ENCODE assay signal across 8 cellular contexts in the genomic region with DNA sequence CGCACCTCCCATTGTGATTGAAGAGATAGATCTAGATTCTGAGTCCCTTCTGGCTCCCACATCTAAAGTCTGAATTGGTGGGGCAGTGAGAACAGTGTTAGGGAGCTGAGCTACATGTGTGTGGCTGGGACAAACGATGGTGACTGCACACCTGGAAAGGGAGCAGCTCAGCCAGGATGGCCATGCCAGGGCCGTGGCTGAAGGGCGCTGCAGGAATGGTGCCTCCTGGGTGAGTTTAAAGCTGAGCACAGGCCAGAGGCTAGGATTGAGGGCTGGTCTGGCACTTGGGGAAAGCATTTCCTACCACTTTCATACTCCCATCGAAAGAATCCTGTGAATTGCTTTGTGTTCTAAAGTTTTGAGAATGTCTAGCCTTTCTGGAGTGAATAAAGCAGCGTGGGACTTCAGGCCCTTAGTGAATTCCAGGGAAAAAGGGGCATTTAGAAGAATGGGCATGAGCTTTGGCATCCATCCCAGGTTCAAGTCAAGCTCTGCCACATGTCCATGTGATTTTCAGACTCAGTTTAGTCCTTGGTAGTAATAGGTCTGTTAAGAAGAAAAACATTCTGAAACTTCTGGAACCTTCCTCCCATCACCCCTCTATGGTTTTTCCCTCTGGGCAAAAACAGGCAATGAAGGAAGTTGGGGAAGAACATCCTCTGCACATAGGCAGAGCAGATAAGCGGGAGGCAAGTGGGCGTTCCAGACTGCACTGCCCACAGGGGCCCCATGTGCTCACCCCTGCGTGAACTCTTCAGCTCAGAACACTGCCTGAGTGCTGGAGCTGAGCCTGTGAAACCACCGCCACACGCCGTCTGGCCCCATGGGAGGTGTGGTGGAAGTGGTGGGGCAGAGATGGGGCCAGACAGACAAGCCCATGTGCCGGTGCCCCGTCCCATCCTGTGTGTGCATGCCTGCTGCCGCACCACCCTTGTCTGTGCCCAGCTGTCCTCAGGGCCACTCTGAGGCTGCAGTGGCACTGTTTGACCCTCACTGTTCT. TPM values are rescaled to one million over a fixed set of nuclear protein-coding genes. Genes with fewer than 3 reads are reported as not detected.
A peak's percentile ranks its signal among the peaks of the same experiment; 100 is the strongest.
DNase-seq lines count a peak whose midpoint lies in the region; ATAC-seq and TF ChIP-seq lines count a peak whose summit lies in the region.
"Had no signal": no experiment of that assay in that cellular context is flagged by ENCODE, and none has a peak within 500 bp of the region (broad histone marks: within the 10 kb centered on the region; RNA-seq: fewer than 3 reads in every experiment).

No MANE protein-coding gene starts in this region.

- H3K27ac ChIP-seq in body of pancreas (no peak overlapping the region), stomach (no peak overlapping the region)
- H3K27ac ChIP-seq: suprapubic skin had no signal

- H3K4me3 ChIP-seq in body of pancreas (no peak overlapping the region), stomach (no peak overlapping the region)
- H3K4me3 ChIP-seq: suprapubic skin had no signal

- H3K4me1 ChIP-seq in body of pancreas (no peaks in the 10 kb centered on the region), stomach (no peaks in the 10 kb centered on the region)
- H3K4me1 ChIP-seq: suprapubic skin had no signal

- H3K27me3 ChIP-seq in body of pancreas (no peaks in the 10 kb centered on the region), stomach (no peaks in the 10 kb centered on the region)
- H3K27me3 ChIP-seq: suprapubic skin had no signal

- TF ChIP-seq POLR2A in body of pancreas (IDR thresholded peaks at IDR 0.05) (no peak), stomach (IDR thresholded peaks at IDR 0.05) (no peak)

- no peaks in the 10 kb centered on the region for H3K9me3 ChIP-seq in body of pancreas
- H3K9me3 ChIP-seq in stomach = no peaks in the 10 kb centered on the region
- H3K9me3 ChIP-seq: suprapubic skin had no signal

- no peak for DNase-seq in Right ventricle myocardium superior
- DNase-seq in body of pancreas = no peak
- DNase-seq in A172 (ENCODE audit: low spot score) = no peak
- DNase-seq in stomach = no peak

- TF ChIP-seq EP300 in stomach (IDR thresholded peaks at IDR 0.05) = no peak

- 87 to 88% methylated on average over 14 to 15 of the region's 15 CpGs for WGBS in body of pancreas, 2 donors
- 80 to 92% (median 88%) methylated on average over 11 to 15 of the region's 15 CpGs for WGBS in stomach, 5 donors

- ATAC-seq in GM18873 (IDR thresholded peaks at IDR 0.05; ENCODE audit: low FRiP score, unreplicated experiment) (peak; percentile 87), HG03095 (IDR thresholded peaks at IDR 0.05; ENCODE audit: unreplicated experiment) (peak; percentile 86), Right ventricle myocardium superior (ENCODE audit: poor library complexity) (peak; percentile 32), body of pancreas (no peak)

- TF ChIP-seq CTCF in body of pancreas (IDR thresholded peaks at IDR 0.05) = no peak
- no peak for TF ChIP-seq CTCF in stomach (IDR thresholded peaks at IDR 0.05)

- intact Hi-C loops in Right ventricle myocardium superior (cut with DNase I) (no loop called here), body of pancreas (cut with DNase I) (no loop called here), stomach (cut with DNase I; ENCODE audit: low total_unique reads) (no loop called here)

- H3K36me3 ChIP-seq in body of pancreas (replicated peaks in 1 of 2; ENCODE audit: insufficient read depth in 1 of 2, low read depth in 2 of 2) (peaks cover 15 to 52% of the 10 kb centered on the region in 2 donors), stomach (peaks cover 70 to 100% (median 100%) of the 10 kb centered on the region in 4 donors)

RNA-seq across cellular contexts. Expression of gene CPNE9, which starts 12.9 kb away (rescaled TPM):
- total RNA-seq in Right ventricle myocardium superior (not detected), body of pancreas (not detected), stomach (not detected)
- not detected in 2 replicates for total RNA-seq in A172 (2014; rRNA removed; shearing (Covaris generic))
- under 1 TPM in 2 of 3 donors, not detected in 1; 0.10 to 0.19 TPM for polyA plus RNA-seq in stomach
- total RNA-seq: liver had no signal
- polyA plus RNA-seq: liver had no signal

RNA-seq across cellular contexts. Expression of gene BRPF1, which starts 40.8 kb away (rescaled TPM):
- total RNA-seq in Right ventricle myocardium superior = 7.5 TPM
- total RNA-seq in body of pancreas = 10 to 100 TPM in 1 of 2 donors, 1 to 10 TPM in 1; 9.6 to 10.9 TPM
- total RNA-seq in A172 (2014; rRNA removed; shearing (Covaris generic)) = 13.8 and 18.4 TPM in 2 replicates
- 10 to 100 TPM in 4 of 5 donors, 1 to 10 TPM in 1; 7.5 to 53.6 (median 15.1) TPM for total RNA-seq in stomach
- 1 to 10 TPM; 4.1 to 5.6 (median 4.6) TPM for polyA plus RNA-seq in stomach

RNA-seq across cellular contexts. Expression of gene MTMR14, which starts 41.4 kb away (rescaled TPM):
- 40.6 TPM for total RNA-seq in Right ventricle myocardium superior
- total RNA-seq in body of pancreas = 10 to 100 TPM; 15.2 to 16.3 TPM
- total RNA-seq in A172 (2014; rRNA removed; shearing (Covaris generic)) = 41.3 and 54.1 TPM in 2 replicates
- total RNA-seq in stomach = 100 to 1,000 TPM in 1 of 5 donors, 10 to 100 TPM in 3, under 1 TPM in 1; 0.58 to 103 (median 35.2) TPM
- 10 to 100 TPM; 18.6 to 30.7 (median 22.9) TPM for polyA plus RNA-seq in stomach

RNA-seq across cellular contexts. Expression of gene OGG1, which starts 59.0 kb away (rescaled TPM):
- 8.3 TPM for total RNA-seq in Right ventricle myocardium superior
- 10 to 100 TPM; 18.1 to 28.3 TPM for total RNA-seq in body of pancreas
- total RNA-seq in A172 (2014; rRNA removed; shearing (Covaris generic)) = 27.5 and 37.9 TPM in 2 replicates
- 10 to 100 TPM in 4 of 5 donors, 1 to 10 TPM in 1; 7.6 to 54.5 (median 22.0) TPM for total RNA-seq in stomach
- polyA plus RNA-seq in stomach = 10 to 100 TPM; 12.4 to 20.0 (median 15.1) TPM
